Comparison of ENCODE assay signal across 1 cellular context in genomic region chr19:703651-704446, GRCh38.
TF ChIP-seq lines count a peak whose summit lies in the region.

No MANE protein-coding gene starts in this region.

TF ChIP-seq in HepG2, 621 proteins besides CTCF, POLR2A, EP300 and RAD21 (continued from another document and continues in another):
- no peak for TF ChIP-seq ZBTB46 (CRISPR knock-in tag; IDR thresholded peaks at IDR 0.05; ENCODE audit: borderline replicate concordance)
- no peak for TF ChIP-seq FUBP1 (CRISPR knock-in tag; IDR thresholded peaks at IDR 0.05; ENCODE audit: borderline replicate concordance)
- TF ChIP-seq SIN3A (IDR thresholded peaks at IDR 0.05; ENCODE audit: borderline replicate concordance, low read depth, low read length) = peak; percentile 74; the same call in 1 of the 2 replicates
- TF ChIP-seq HIC2 (CRISPR knock-in tag; IDR thresholded peaks at IDR 0.05; ENCODE audit: low read depth) = 0 out of 2 replicates have a peak, but pooled peaks have one; percentile 22
- 0 out of 2 replicates have a peak, but pooled peaks have one; percentile 72 for TF ChIP-seq ZBTB20 (CRISPR knock-in tag; IDR thresholded peaks at IDR 0.05; ENCODE audit: borderline replicate concordance, low read depth)
- TF ChIP-seq ZNF782 (CRISPR knock-in tag; IDR thresholded peaks at IDR 0.05; ENCODE audit: borderline replicate concordance) = no peak
- TF ChIP-seq HMG20A (CRISPR knock-in tag; IDR thresholded peaks at IDR 0.05; ENCODE audit: borderline replicate concordance) = no peak
- no peak for TF ChIP-seq ZBTB43 (CRISPR knock-in tag; conservative IDR thresholded peaks at IDR 0.05)
- no peak for TF ChIP-seq HNF1A (IDR thresholded peaks at IDR 0.05; ENCODE audit: low read depth)
- TF ChIP-seq HNF1A (CRISPR knock-in tag; IDR thresholded peaks at IDR 0.05; ENCODE audit: borderline replicate concordance) = no peak
- no peak for TF ChIP-seq ATF6 (CRISPR knock-in tag; conservative IDR thresholded peaks at IDR 0.05)
- TF ChIP-seq CHCHD3 (CRISPR knock-in tag; IDR thresholded peaks at IDR 0.05) = no peak
- TF ChIP-seq ZNF562 (CRISPR knock-in tag; IDR thresholded peaks at IDR 0.05; ENCODE audit: borderline replicate concordance) = no peak
- no peak for TF ChIP-seq CCAR2 (optimal IDR thresholded peaks at IDR 0.05; ENCODE audit: low read depth, low read length)
- no peak for TF ChIP-seq SSRP1 (CRISPR knock-in tag; IDR thresholded peaks at IDR 0.05)
- TF ChIP-seq AFF4 (CRISPR knock-in tag; IDR thresholded peaks at IDR 0.05) = no peak
- TF ChIP-seq HNRNPUL1 (IDR thresholded peaks at IDR 0.05; ENCODE audit: low read depth, low read length) = no peak
- peak; percentile 62 for TF ChIP-seq TEAD3 (CRISPR knock-in tag; optimal IDR thresholded peaks at IDR 0.05; ENCODE audit: borderline replicate concordance)
- TF ChIP-seq SPEN (CRISPR knock-in tag; IDR thresholded peaks at IDR 0.05; ENCODE audit: low read depth) = no peak
- TF ChIP-seq REPIN1 (CRISPR knock-in tag; IDR thresholded peaks at IDR 0.05; ENCODE audit: borderline replicate concordance, low read depth) = peak; percentile 49; the same call in 1 of the 2 replicates
- TF ChIP-seq SIX1 (CRISPR knock-in tag; IDR thresholded peaks at IDR 0.05; ENCODE audit: borderline replicate concordance) = no peak
- no peak for TF ChIP-seq BRD4 (CRISPR knock-in tag; IDR thresholded peaks at IDR 0.05)
- no peak for TF ChIP-seq ETS1 (CRISPR knock-in tag; IDR thresholded peaks at IDR 0.05)
- TF ChIP-seq ZNF780A (CRISPR knock-in tag; IDR thresholded peaks at IDR 0.05) = no peak
- peak; percentile 34; the same call in 1 of the 2 replicates for TF ChIP-seq SALL2 (CRISPR knock-in tag; IDR thresholded peaks at IDR 0.05)
- TF ChIP-seq MIER3 (CRISPR knock-in tag; IDR thresholded peaks at IDR 0.05; ENCODE audit: borderline replicate concordance) = 0 out of 2 replicates have a peak, but pooled peaks have one; percentile 29
- no peak for TF ChIP-seq TIGD3 (CRISPR knock-in tag; IDR thresholded peaks at IDR 0.05; ENCODE audit: borderline replicate concordance)
- TF ChIP-seq HNRNPK (IDR thresholded peaks at IDR 0.05; ENCODE audit: low read depth, low read length, poor library complexity, severe bottlenecking) = no peak
- no peak for TF ChIP-seq JUN (CRISPR knock-in tag; IDR thresholded peaks at IDR 0.05)
- TF ChIP-seq TOPORS (CRISPR knock-in tag; IDR thresholded peaks at IDR 0.05) = peak; percentile 55; the same call in 1 of the 2 replicates
- peak; percentile 1 for TF ChIP-seq SRSF1 (optimal IDR thresholded peaks at IDR 0.05; ENCODE audit: low read depth, low read length)
- TF ChIP-seq ZNF143 (CRISPR knock-in tag; IDR thresholded peaks at IDR 0.05) = 0 out of 2 replicates have a peak, but pooled peaks have one; percentile 16
- TF ChIP-seq ZNF543 (CRISPR knock-in tag; IDR thresholded peaks at IDR 0.05) = peak; percentile 50; the same call in 1 of the 2 replicates
- peak; percentile 32; the same call in 1 of the 2 replicates for TF ChIP-seq TGIF2 (CRISPR knock-in tag; IDR thresholded peaks at IDR 0.05)
- TF ChIP-seq ZNF557 (CRISPR knock-in tag; IDR thresholded peaks at IDR 0.05) = 0 out of 2 replicates have a peak, but pooled peaks have one; percentile 38
- TF ChIP-seq ZNF20 (CRISPR knock-in tag; IDR thresholded peaks at IDR 0.05) = no peak
- no peak for TF ChIP-seq RBAK (CRISPR knock-in tag; IDR thresholded peaks at IDR 0.05)
